16 cellular contexts compared by ENCODE assay signal in genomic region chr7:30921951-30922401, GRCh38. TPM values are rescaled to one million over a fixed set of nuclear protein-coding genes. Genes with fewer than 3 reads are reported as not detected.
DNase-seq lines count a peak whose midpoint lies in the region; ATAC-seq, FAIRE-seq and TF ChIP-seq lines count a peak whose summit lies in the region.
"Had no signal": no experiment of that assay in that cellular context is flagged by ENCODE, and none has a peak within 500 bp of the region (broad histone marks: within the 10 kb centered on the region; RNA-seq: fewer than 3 reads in every experiment).

No MANE protein-coding gene starts in this region.

- DNase-seq in IMR-90 = no peak
- no peak for DNase-seq in astrocyte (ENCODE audit: low read depth)
- DNase-seq in left lobe of liver (ENCODE audit: low spot score) = peak; percentile 40
- DNase-seq in LoVo (ENCODE audit: low spot score) = no peak
- no peak for DNase-seq in mucosa of gallbladder (ENCODE audit: low spot score)
- DNase-seq: activated CD4-positive, alpha-beta T cell treated with anti-CD3 and anti-CD28 coated beads for 48 hours; CD8-positive, alpha-beta T cell; dermis blood vessel endothelial cell; foreskin keratinocyte; GF-D8; NCI-H2081 treated with DMSO at 0.1 percent for 48 hours; stimulated activated CD4-positive, alpha-beta T cell treated with anti-CD3 and anti-CD28 coated beads, Interleukin-4, amount 100 ng/mL, for 24 hours; stimulated activated naive CD4-positive, alpha-beta T cell had no signal

- dilution Hi-C loops in IMR-90 (cut with HindIII; ENCODE audit: low sequenced_read_pairs, unreplicated experiment) = no loop called here

- peaks cover 9% of the 10 kb centered on the region; the same call in 1 of the 2 replicates for H3K9me1 ChIP-seq in IMR-90 (ENCODE audit: insufficient read depth, low read length)

- no peaks in the 10 kb centered on the region for H4K20me1 ChIP-seq in IMR-90 (ENCODE audit: insufficient read depth, low read length)
- H4K20me1 ChIP-seq in astrocyte (ENCODE audit: insufficient read depth, low read length) = no peaks in the 10 kb centered on the region

- H3K4me3 ChIP-seq in IMR-90 (ENCODE audit: insufficient read depth, low read depth, low read length) (no peak overlapping the region), astrocyte (ENCODE audit: insufficient read depth, low read depth, low read length) (no peak overlapping the region), skeletal muscle tissue (ENCODE audit: low read length in 3 of 3) (peak overlapping the region in 1 of 3 donors; percentile 22)

- no peak for TF ChIP-seq RAD21 in IMR-90 (IDR thresholded peaks at IDR 0.05; ENCODE audit: low read length)

- H3K4me2 ChIP-seq in IMR-90 (ENCODE audit: low read depth, low read length) (no peak overlapping the region), astrocyte (ENCODE audit: low read length) (no peak overlapping the region)

- WGBS in IMR-90 (ENCODE audit: extremely low coverage in 2 of 2, insufficient read length in 1 of 2), 2 experiments = no CpG with 5 or more reads among the region's 14 CpGs

- peak overlapping the region; percentile 55 for H2AK9ac ChIP-seq in IMR-90 (replicated peaks; ENCODE audit: low read depth, low read length, poor library complexity)

- peaks cover 19% of the 10 kb centered on the region for H3K4me1 Mint-ChIP-seq in astrocyte (ENCODE audit: low read depth, unreplicated experiment)

- ATAC-seq in IMR-90 (ENCODE audit: low read depth) (no peak), left lobe of liver (no peak), GM19395 (IDR thresholded peaks at IDR 0.05; ENCODE audit: unreplicated experiment) (no peak), esophagus mucosa (no peak)
- ATAC-seq: CD8-positive, alpha-beta T cell had no signal

- H2AFZ ChIP-seq in IMR-90 (replicated peaks; ENCODE audit: low read length, poor library complexity) = peak overlapping the region; percentile 51
- no peak overlapping the region for H2AFZ ChIP-seq in astrocyte (ENCODE audit: low read depth, low read length)

- no peak for TF ChIP-seq CTCF in IMR-90 (conservative IDR thresholded peaks at IDR 0.05; ENCODE audit: low read depth, low read length)
- TF ChIP-seq CTCF in astrocyte (IDR thresholded peaks at IDR 0.05; ENCODE audit: insufficient read depth, low read depth, low read length) = no peak

- H2BK120ac ChIP-seq in IMR-90 (ENCODE audit: low read depth, low read length) = no peak overlapping the region

- H4K8ac ChIP-seq in IMR-90 (ENCODE audit: low read depth in 2 of 2, low read length in 2 of 2) = 0 out of 4 replicates have a peak overlapping the region, but pooled peaks of 1 of the 2 experiments have one; percentile 23

- no peak overlapping the region for H2BK20ac ChIP-seq in IMR-90 (ENCODE audit: low read depth, low read length)

- no peak overlapping the region for H3K18ac ChIP-seq in IMR-90 (ENCODE audit: low read depth, low read length)

- POLR2A ChIA-PET in IMR-90 (lab: Charles Lee; ENCODE audit: unreplicated experiment) = no interaction called here

- TF ChIP-seq POLR2A in IMR-90 (IDR thresholded peaks at IDR 0.05; ENCODE audit: low read depth, low read length) = no peak

- no peak overlapping the region for H3K9ac ChIP-seq in IMR-90 (ENCODE audit: low read depth, low read length)
- H3K9ac ChIP-seq in astrocyte (ENCODE audit: low read length) = peak overlapping the region; percentile 21
- H3K9ac ChIP-seq in skeletal muscle tissue (ENCODE audit: low read depth in 1 of 3, low read length in 3 of 3) = peak overlapping the region in 1 of 3 donors; percentile 8

- no peak overlapping the region for H2BK15ac ChIP-seq in IMR-90 (ENCODE audit: low read depth, low read length)

- peaks cover 7% of the 10 kb centered on the region for H3K36me3 Mint-ChIP-seq in astrocyte (ENCODE audit: low read depth, unreplicated experiment)
- H3K36me3 Mint-ChIP-seq: CD8-positive, alpha-beta T cell had no signal

- H3K27ac Mint-ChIP-seq in astrocyte (ENCODE audit: unreplicated experiment) = peak overlapping the region; percentile 47
- H3K27ac Mint-ChIP-seq: CD8-positive, alpha-beta T cell had no signal

- no peak overlapping the region for H3K4me3 Mint-ChIP-seq in astrocyte (ENCODE audit: unreplicated experiment)
- H3K4me3 Mint-ChIP-seq: CD8-positive, alpha-beta T cell had no signal

- CTCF ChIA-PET in IMR-90 (lab: Yijun Ruan, JAX) = interaction anchor here (1.4 kb wide), 1 partner anchor 18 kb away, joined by 3 read pairs; no protein-coding TSS in a partner anchor

- peak overlapping the region; percentile 20; the same call in 1 of the 2 replicates for H3K4ac ChIP-seq in IMR-90 (ENCODE audit: low read depth, low read length)

- intact Hi-C loops in IMR-90 (cut with micrococcal nuclease) = no loop called here

- H3K27me3 ChIP-seq in IMR-90 (ENCODE audit: control insufficient read depth, insufficient read depth, low read length) = no peaks in the 10 kb centered on the region
- H3K27me3 ChIP-seq in astrocyte (ENCODE audit: insufficient read depth, low read length) = no peaks in the 10 kb centered on the region
- no peaks in the 10 kb centered on the region for H3K27me3 ChIP-seq in skeletal muscle tissue (ENCODE audit: control insufficient read depth in 3 of 3, insufficient read depth in 3 of 3, low read length in 3 of 3)
- H3K27me3 ChIP-seq: foreskin keratinocyte had no signal

- H2AK5ac ChIP-seq in IMR-90 (ENCODE audit: low read depth, low read length) = peak overlapping the region; percentile 67; the same call in 1 of the 2 replicates

- no peaks in the 10 kb centered on the region for H3K79me2 ChIP-seq in astrocyte (ENCODE audit: insufficient read depth, low read length)

- H3K27ac ChIP-seq in IMR-90 (ENCODE audit: insufficient read depth, low read length) (no peak overlapping the region), astrocyte (ENCODE audit: low read depth, low read length) (no peak overlapping the region), skeletal muscle tissue (ENCODE audit: low read depth, low read length) (peak overlapping the region; percentile 52)
- H3K27ac ChIP-seq: foreskin keratinocyte had no signal

- H4K91ac ChIP-seq in IMR-90 (ENCODE audit: insufficient read depth, low read depth, low read length) = no peak overlapping the region; the same call in 1 of the 2 replicates

- H3K23ac ChIP-seq in IMR-90 (ENCODE audit: low read depth, low read length) = no peak overlapping the region

- H4K5ac ChIP-seq in IMR-90 (ENCODE audit: low read depth, low read length) = no peak overlapping the region

- H3K79me1 ChIP-seq in IMR-90 (ENCODE audit: low read depth in 1 of 2, low read length in 2 of 2) = no peaks in the 10 kb centered on the region

- no peaks in the 10 kb centered on the region for H3K9me3 Mint-ChIP-seq in astrocyte (ENCODE audit: unreplicated experiment)
- H3K9me3 Mint-ChIP-seq: CD8-positive, alpha-beta T cell had no signal

- in situ Hi-C loops in IMR-90 (cut with MboI; ENCODE audit: low sequenced_read_pairs) = no loop called here

- H3K14ac ChIP-seq in IMR-90 (replicated peaks; ENCODE audit: low read depth, low read length) = no peak overlapping the region

- H3K9me3 ChIP-seq in IMR-90 (ENCODE audit: control insufficient read depth, insufficient read depth, low read length) = peaks cover 3% of the 10 kb centered on the region
- peaks cover 2% of the 10 kb centered on the region for H3K9me3 ChIP-seq in astrocyte (ENCODE audit: insufficient read depth, low read depth, low read length)
- peaks cover 0 to under 1% (median 0%) of the 10 kb centered on the region in 3 donors for H3K9me3 ChIP-seq in skeletal muscle tissue (ENCODE audit: control insufficient read depth in 3 of 3, low read length in 3 of 3)

- FAIRE-seq in astrocyte (lab: Jason Lieb, UNC) = no peak

- H3K36me3 ChIP-seq in IMR-90 (ENCODE audit: control insufficient read depth, insufficient read depth, low read length) = no peaks in the 10 kb centered on the region
- no peaks in the 10 kb centered on the region for H3K36me3 ChIP-seq in astrocyte (ENCODE audit: insufficient read depth, low read length)
- peaks cover 0 to 9% (median 5%) of the 10 kb centered on the region in 3 donors for H3K36me3 ChIP-seq in skeletal muscle tissue (ENCODE audit: control insufficient read depth in 3 of 3, insufficient read depth in 3 of 3, low read length in 3 of 3)

- H3K56ac ChIP-seq in IMR-90 (ENCODE audit: extremely low read depth, insufficient read depth, low read length) = no peak overlapping the region

- peaks cover 10% of the 10 kb centered on the region for H3K4me1 ChIP-seq in IMR-90 (ENCODE audit: control insufficient read depth, insufficient read depth, low read length)
- peaks cover 20% of the 10 kb centered on the region for H3K4me1 ChIP-seq in astrocyte (ENCODE audit: insufficient read depth, low read length)
- peaks cover 34 to 39% (median 35%) of the 10 kb centered on the region in 3 donors for H3K4me1 ChIP-seq in skeletal muscle tissue (ENCODE audit: control insufficient read depth in 3 of 3, insufficient read depth in 3 of 3, low read length in 3 of 3)
- H3K4me1 ChIP-seq: foreskin keratinocyte had no signal

- H2BK5ac ChIP-seq in IMR-90 (ENCODE audit: low read depth, low read length, poor library complexity, severe bottlenecking) = no peak overlapping the region

- BruUV-seq in IMR-90 (replicated peaks; lab: Mats Ljungman, UMichigan) = no TSS peak

- H3K27me3 Mint-ChIP-seq in astrocyte (ENCODE audit: low read depth, unreplicated experiment) = peaks cover 7% of the 10 kb centered on the region

TF ChIP-seq in IMR-90, 13 proteins besides CTCF, POLR2A, EP300 and RAD21 (continues in another document):
- TF ChIP-seq FOS (IDR thresholded peaks at IDR 0.05; ENCODE audit: low read depth, low read length) (no peak), MAFK (IDR thresholded peaks at IDR 0.05; ENCODE audit: low read depth, low read length) (no peak)
- TF ChIP-seq, protein P1, sequence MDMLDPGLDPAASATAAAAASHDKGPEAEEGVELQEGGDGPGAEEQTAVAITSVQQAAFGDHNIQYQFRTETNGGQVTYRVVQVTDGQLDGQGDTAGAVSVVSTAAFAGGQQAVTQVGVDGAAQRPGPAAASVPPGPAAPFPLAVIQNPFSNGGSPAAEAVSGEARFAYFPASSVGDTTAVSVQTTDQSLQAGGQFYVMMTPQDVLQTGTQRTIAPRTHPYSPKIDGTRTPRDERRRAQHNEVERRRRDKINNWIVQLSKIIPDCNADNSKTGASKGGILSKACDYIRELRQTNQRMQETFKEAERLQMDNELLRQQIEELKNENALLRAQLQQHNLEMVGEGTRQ (IDR thresholded peaks at IDR 0.05; ENCODE audit: low read depth, low read length) = no peak

RNA-seq across cellular contexts. Expression of gene AQP1, which starts 10.3 kb away (rescaled TPM):
- total RNA-seq in IMR-90 (2012; rRNA removed) = 0.18 and 0.28 TPM in 2 replicates
- polyA plus RNA-seq in IMR-90 (2012; rRNA removed) = 0.39 and 0.55 TPM in 2 replicates
- 0.18 and 0.30 TPM in 2 replicates for polyA plus RNA-seq in IMR-90 (2012; cell fraction: cytosol; rRNA removed)
- 0.87 and 1.2 TPM in 2 replicates for polyA plus RNA-seq in IMR-90 (2012; cell fraction: nucleus; rRNA removed; ENCODE audit: low replicate concordance)
- total RNA-seq in astrocyte = 6.7 and 10.0 TPM in 2 replicates
- 16.6 TPM for total RNA-seq in left lobe of liver
- 67.8 TPM for total RNA-seq in skeletal muscle tissue
- 995 TPM for total RNA-seq in mucosa of gallbladder
- total RNA-seq in esophagus mucosa = 42.3 TPM
- total RNA-seq: foreskin keratinocyte had no signal

RNA-seq across cellular contexts. Expression of gene GHRHR, which starts 41.8 kb away (rescaled TPM):
- total RNA-seq in IMR-90 (2012; rRNA removed) (not detected in 2 replicates), astrocyte (not detected in 2 replicates), left lobe of liver (0.83 TPM), skeletal muscle tissue (not detected), mucosa of gallbladder (12.3 TPM), esophagus mucosa (not detected)
- not detected in 2 replicates for polyA plus RNA-seq in IMR-90 (2012; rRNA removed)
- not detected in 2 replicates for polyA plus RNA-seq in IMR-90 (2012; cell fraction: cytosol; rRNA removed)
- not detected in 2 replicates for polyA plus RNA-seq in IMR-90 (2012; cell fraction: nucleus; rRNA removed; ENCODE audit: low replicate concordance)
- total RNA-seq: CD8-positive, alpha-beta T cell; dermis blood vessel endothelial cell; foreskin keratinocyte had no signal
- polyA plus RNA-seq: foreskin keratinocyte had no signal

Comparison
In these comparisons a context has a peak if more than half of its experiments do, and no peak if none do; other contexts are left out.
1. RNA of gene AQP1, which starts 10.3 kb away (total RNA-seq): 995 TPM in mucosa of gallbladder (single experiment); 67.8 TPM in skeletal muscle tissue (single experiment), 42.3 TPM in esophagus mucosa (single experiment), 16.6 TPM in left lobe of liver (single experiment), 6.7 to 10.0 TPM in astrocyte and 0.18 to 0.28 TPM in IMR-90; every median in the first group is over 10 times any median in the second.